In genomic region chr19:33731886-33732285, GRCh38 we compare ENCODE assay signal across 19 cellular contexts.
"Had no signal": no experiment of that assay in that cellular context is flagged by ENCODE, and none has a peak within 500 bp of the region (broad histone marks: within the 10 kb centered on the region; RNA-seq: fewer than 3 reads in every experiment).

No MANE protein-coding gene starts in this region.

- H3K27me3 ChIP-seq: right lobe of liver, testis, tibial nerve, upper lobe of right lung, vagina had no signal

- H3K4me1 ChIP-seq: heart left ventricle, right lobe of liver, testis, tibial nerve, upper lobe of right lung, vagina had no signal

- H3K4me3 ChIP-seq: dorsolateral prefrontal cortex, heart left ventricle, right lobe of liver, testis, tibial nerve, upper lobe of right lung, vagina had no signal

- H3K27ac ChIP-seq: dorsolateral prefrontal cortex, heart left ventricle, right lobe of liver, testis, tibial nerve, upper lobe of right lung, vagina had no signal

- DNase-seq: cortex of kidney; dorsolateral prefrontal cortex; effector CD8-positive, alpha-beta T cell; foreskin melanocyte; heart left ventricle; hippocampal formation; mammary epithelial cell; naive thymus-derived CD4-positive, alpha-beta T cell; nephron progenitor cell; right lobe of liver; stimulated activated CD4-positive, alpha-beta T cell treated with anti-CD3 and anti-CD28 coated beads, Interleukin-2, amount 100 ng/mL, for 24 hours; stimulated activated CD4-positive, alpha-beta T cell treated with anti-CD3 and anti-CD28 coated beads, Interleukin-4, amount 100 ng/mL, for 4 hours; stimulated activated naive B cell treated with anti-CD40 and anti-IgM and Interleukin-4, amounts not matched to agents 10 μg/mL and 1 μg/mL and 100 μg/mL, for 72 hours; stimulated activated naive CD8-positive, alpha-beta T cell treated with anti-CD3 and anti-CD28 coated beads, Interleukin-15, amount 100 ng/mL, for 72 hours; testis had no signal

- H3K36me3 ChIP-seq: heart left ventricle, right lobe of liver, tibial nerve, upper lobe of right lung, vagina had no signal

- H3K9me3 ChIP-seq: right lobe of liver, testis, upper lobe of right lung, vagina had no signal

- ATAC-seq: heart left ventricle; left lobe of liver; naive thymus-derived CD4-positive, alpha-beta T cell; right lobe of liver; stimulated activated naive B cell treated with anti-CD40 and anti-IgM and Interleukin-4, amounts not matched to agents 10 μg/mL and 1 μg/mL and 100 μg/mL, for 72 hours; stimulated activated naive CD8-positive, alpha-beta T cell treated with anti-CD3 and anti-CD28 coated beads, Interleukin-15, amount 100 ng/mL, for 72 hours; upper lobe of right lung had no signal
